In the genomic region with DNA sequence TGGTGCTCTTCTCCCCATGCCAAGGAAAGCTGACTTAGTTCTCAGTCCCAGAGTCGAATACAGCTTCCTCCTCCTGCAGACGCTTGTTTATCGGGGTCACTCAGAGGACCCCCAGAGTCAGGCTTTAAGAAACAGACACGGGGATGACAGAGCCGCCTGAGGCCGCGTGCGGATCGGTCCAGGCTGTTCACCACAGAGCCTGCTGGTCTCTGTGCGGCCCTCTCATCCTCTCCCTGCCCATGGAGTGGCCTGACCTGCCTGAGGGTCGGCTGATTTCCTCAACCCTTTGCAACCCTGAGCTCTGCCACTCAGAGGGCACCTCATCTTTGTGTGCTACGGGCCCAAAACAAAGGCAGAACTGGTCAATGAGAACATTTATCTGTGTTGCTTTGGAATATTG, we compare ENCODE assay signal across 21 cellular contexts. TPM values are rescaled to one million over a fixed set of nuclear protein-coding genes. Genes with fewer than 3 reads are reported as not detected.
"Had no signal": no experiment of that assay in that cellular context is flagged by ENCODE, and none has a peak within 500 bp of the region (broad histone marks: within the 10 kb centered on the region; RNA-seq: fewer than 3 reads in every experiment).

No MANE protein-coding gene starts in this region.

- H3K27ac ChIP-seq: coronary artery, left lung, ovary, psoas muscle, skin epidermis, suprapubic skin had no signal

- ATAC-seq: activated T-cell treated with anti-CD3 and anti-CD28 coated beads, Interleukin-2, amount 50 U/mL, for 72 hours; left lung; naive thymus-derived CD4-positive, alpha-beta T cell; psoas muscle; right cardiac atrium; stimulated activated naive CD8-positive, alpha-beta T cell treated with anti-CD3 and anti-CD28 coated beads, Interleukin-15, amount 100 ng/mL, for 72 hours had no signal

- DNase-seq: activated CD4-positive, alpha-beta T cell treated with anti-CD3 and anti-CD28 coated beads, Interleukin-2, amount 10 ng/mL, durations not matched to agents 24 days and 14 days; activated CD8-positive, alpha-beta memory T cell treated with anti-CD3 and anti-CD28 coated beads, Interleukin-2, amount 50 U/mL, for 48 hours; activated naive CD4-positive, alpha-beta T cell; activated naive CD8-positive, alpha-beta T cell treated with anti-CD3 and anti-CD28 coated beads, Interleukin-2, amount 10 ng/mL, durations not matched to agents 7 days and 5 days; activated T-cell treated with anti-CD3 and anti-CD28 coated beads, Interleukin-2, amount 50 U/mL, for 72 hours; central memory CD4-positive, alpha-beta T cell; mammary epithelial cell; naive thymus-derived CD4-positive, alpha-beta T cell; ovary; psoas muscle; right cardiac atrium; stimulated activated naive CD8-positive, alpha-beta T cell treated with anti-CD3 and anti-CD28 coated beads, Interleukin-15, amount 100 ng/mL, for 72 hours; T-helper 1 cell; T1000; trophoblast cell had no signal

- H3K4me3 ChIP-seq: coronary artery, left lung, ovary, psoas muscle, skin epidermis, suprapubic skin had no signal

- H3K9me3 ChIP-seq: left lung, ovary, psoas muscle, suprapubic skin had no signal

- H3K36me3 ChIP-seq: left lung, ovary, suprapubic skin had no signal

- FAIRE-seq: frontal cortex had no signal

RNA-seq across cellular contexts. Expression of gene GAL, which starts 2.1 kb away (rescaled TPM):
- total RNA-seq: activated naive CD8-positive, alpha-beta T cell treated with anti-CD3 and anti-CD28 coated beads, Interleukin-2, amount 10 ng/mL, durations not matched to agents 7 days and 5 days; frontal cortex; mucosa of gallbladder; naive thymus-derived CD4-positive, alpha-beta T cell; right cardiac atrium had no signal
- polyA plus RNA-seq: naive thymus-derived CD4-positive, alpha-beta T cell had no signal
